ENCODE assay signal across 8 cellular contexts in genomic region chr2:26772064-26773001, GRCh38. TPM values are rescaled to one million over a fixed set of nuclear protein-coding genes. Genes with fewer than 3 reads are reported as not detected.
DNase-seq lines count a peak whose midpoint lies in the region; ATAC-seq, FAIRE-seq and TF ChIP-seq lines count a peak whose summit lies in the region.

No MANE protein-coding gene starts in this region.

- H3K36me3 ChIP-seq in bronchial epithelial cell (ENCODE audit: control insufficient read depth, insufficient read depth, low read length) (peaks cover 22% of the 10 kb centered on the region), testis (ENCODE audit: low read depth, missing control alignments) (no peaks in the 10 kb centered on the region)

- TF ChIP-seq POLR2A in testis (IDR thresholded peaks at IDR 0.05), result no peak

- H3K27ac ChIP-seq in testis, result peak overlapping the region; percentile 60 to 74

- peak; percentile 82 for ATAC-seq in left lobe of liver
- no peak for ATAC-seq in GM19397 (IDR thresholded peaks at IDR 0.05; ENCODE audit: unreplicated experiment)

- no peaks in the 10 kb centered on the region for H3K9me3 ChIP-seq in testis

- intact Hi-C loops in testis (cut with DNase I; ENCODE audit: low total_unique reads), result no loop called here

- TF ChIP-seq CTCF in bronchial epithelial cell (IDR thresholded peaks at IDR 0.05; ENCODE audit: insufficient read depth, low read length, severe bottlenecking) (no peak), testis (IDR thresholded peaks at IDR 0.05) (no peak)

- H3K27me3 ChIP-seq in bronchial epithelial cell (ENCODE audit: control insufficient read depth, insufficient read depth, low read length) (no peaks in the 10 kb centered on the region), testis (no peaks in the 10 kb centered on the region)

- WGBS in testis, 2 donors, result 42 to 54% methylated on average over 12 to 13 of the region's 13 CpGs

- no peak for FAIRE-seq in bronchial epithelial cell (lab: Jason Lieb, UNC)

- DNase-seq in DMS 273 treated with DMSO at 0.1 percent for 48 hours (lab: John Stamatoyannopoulos, UW), result peak; percentile 83
- DNase-seq in NCI-H460 (ENCODE audit: extremely low read depth, low read depth), result peak; percentile 52
- DNase-seq in bronchial epithelial cell (ENCODE audit: low read depth), result peak; percentile 31
- DNase-seq in left lobe of liver (ENCODE audit: low spot score), result peak; percentile 99
- peak; percentile 97 for DNase-seq in testis
- no peak for DNase-seq in iPS-NIHi11 (ENCODE audit: low spot score)
- DNase-seq in islet precursor cell, result no peak

- peaks cover 32% of the 10 kb centered on the region for H3K4me1 ChIP-seq in testis

- H3K4me3 ChIP-seq in bronchial epithelial cell (ENCODE audit: low read depth, low read length) (no peak overlapping the region), testis (no peak overlapping the region)

RNA-seq across cellular contexts. Expression of gene SLC35F6, which starts 8.2 kb away (rescaled TPM):
- total RNA-seq in NCI-H460 (2014; rRNA removed; shearing (Covaris generic)), result 48.6 and 48.9 TPM in 2 replicates
- polyA plus RNA-seq in NCI-H460 (2014; cell fraction: nucleus; rRNA removed), result 25.3 and 26.1 TPM in 2 replicates
- total RNA-seq in bronchial epithelial cell (29.2 and 37.1 TPM in 2 replicates), left lobe of liver (14.4 TPM), testis (10 to 100 TPM; 40.4 to 42.5 TPM)
- 15.5 TPM for polyA plus RNA-seq in testis (ENCODE audit: insufficient read depth, low read depth, low replicate concordance)

RNA-seq across cellular contexts. Expression of gene CENPA, which starts 13.5 kb away (rescaled TPM):
- total RNA-seq in NCI-H460 (2014; rRNA removed; shearing (Covaris generic)), result 24.2 and 31.9 TPM in 2 replicates
- polyA plus RNA-seq in NCI-H460 (2014; cell fraction: nucleus; rRNA removed), result 20.4 and 34.8 TPM in 2 replicates
- 0.26 TPM in 1 of 2 replicates, not detected in the other for total RNA-seq in bronchial epithelial cell
- 0.33 TPM for total RNA-seq in left lobe of liver
- total RNA-seq in testis, result 1 to 10 TPM; 2.8 to 5.0 TPM
- 5.8 TPM for polyA plus RNA-seq in testis (ENCODE audit: insufficient read depth, low read depth, low replicate concordance)

Comparison
In these comparisons a context has a peak if more than half of its experiments do, and no peak if none do; other contexts are left out.
1. DNase-seq: peak in DMS 273 treated with DMSO at 0.1 percent for 48 hours (single experiment), NCI-H460 (single experiment), bronchial epithelial cell (single experiment), left lobe of liver (single experiment) and testis (single experiment); none in iPS-NIHi11 (single experiment) and islet precursor cell (single experiment).